ENCODE assay signal across 28 cellular contexts in genomic region chr3:103752986-103753385, GRCh38.
"Had no signal": no experiment of that assay in that cellular context is flagged by ENCODE, and none has a peak within 500 bp of the region (broad histone marks: within the 10 kb centered on the region; RNA-seq: fewer than 3 reads in every experiment).

No MANE protein-coding gene starts in this region.

- H3K27me3 ChIP-seq: ascending aorta, breast epithelium, cardiac muscle cell, colonic mucosa, gastrocnemius medialis had no signal

- H3K36me3 ChIP-seq: ascending aorta, breast epithelium, cardiac muscle cell, colonic mucosa, gastrocnemius medialis had no signal

- H3K9me3 ChIP-seq: ascending aorta, breast epithelium, colonic mucosa, gastrocnemius medialis had no signal

- H3K4me1 ChIP-seq: ascending aorta, breast epithelium, colonic mucosa, gastrocnemius medialis had no signal

- ATAC-seq: activated naive CD4-positive, alpha-beta T cell treated with anti-CD3 and anti-CD28 coated beads, Interleukin-2, amount 50 U/mL, for 72 hours; activated T-cell treated with anti-CD3 and anti-CD28 coated beads, Interleukin-2, amount 50 U/mL, for 72 hours; esophagus mucosa; gastrocnemius medialis; WTC11 had no signal

- H3K4me3 ChIP-seq: ascending aorta, breast epithelium, cardiac muscle cell, colonic mucosa, gastrocnemius medialis had no signal

- DNase-seq: activated CD4-positive, alpha-beta memory T cell treated with anti-CD3 and anti-CD28 coated beads, Interleukin-2, amount 10 ng/mL, durations not matched to agents 7 days and 5 days; activated CD4-positive, alpha-beta T cell treated with anti-CD3 and anti-CD28 coated beads for 1 hour; activated CD4-positive, alpha-beta T cell treated with anti-CD3 and anti-CD28 coated beads for 4 hours; activated CD4-positive, alpha-beta T cell treated with anti-CD3 and anti-CD28 coated beads, Interleukin-2, amount 10 ng/mL, durations not matched to agents 7 days and 5 days; activated CD4-positive, alpha-beta T cell treated with anti-CD3 and anti-CD28 coated beads, Interleukin-2, amount 50 U/mL, for 4 hours; activated CD8-positive, alpha-beta memory T cell treated with anti-CD3 and anti-CD28 coated beads, Interleukin-2, amount 50 U/mL, for 48 hours; activated gamma-delta T cell; activated naive CD4-positive, alpha-beta T cell; activated naive CD4-positive, alpha-beta T cell treated with anti-CD3 and anti-CD28 coated beads, Interleukin-2, amount 10 ng/mL, durations not matched to agents 7 days and 5 days; activated naive CD8-positive, alpha-beta T cell treated with anti-CD3 and anti-CD28 coated beads, Interleukin-2, amount 10 ng/mL, durations not matched to agents 7 days and 5 days; activated T-cell treated with anti-CD3 and anti-CD28 coated beads for 4 hours; activated T-cell treated with anti-CD3 and anti-CD28 coated beads, Interleukin-2, amount 50 U/mL, for 24 hours; activated T-cell treated with anti-CD3 and anti-CD28 coated beads, Interleukin-2, amount 50 U/mL, for 72 hours; central memory CD4-positive, alpha-beta T cell; cerebellar nuclear complex; colonic mucosa; effector CD8-positive, alpha-beta T cell; foreskin fibroblast; gastrocnemius medialis; glutamatergic neuron; T-helper 2 cell had no signal

- H3K27ac ChIP-seq: ascending aorta, breast epithelium, cardiac muscle cell, colonic mucosa, gastrocnemius medialis, VCaP had no signal
